8 cellular contexts compared by ENCODE assay signal in genomic region chr7:121395494-121395960, GRCh38. TPM values are rescaled to one million over a fixed set of nuclear protein-coding genes. Genes with fewer than 3 reads are reported as not detected.
DNase-seq lines count a peak whose midpoint lies in the region; ATAC-seq, FAIRE-seq and TF ChIP-seq lines count a peak whose summit lies in the region.

No MANE protein-coding gene starts in this region.

- no peaks in the 10 kb centered on the region for H3K27me3 ChIP-seq in SJCRH30
- no peaks in the 10 kb centered on the region for H3K27me3 ChIP-seq in astrocyte (ENCODE audit: insufficient read depth, low read length)

- H3K27me3 Mint-ChIP-seq in astrocyte (ENCODE audit: low read depth, unreplicated experiment): no peaks in the 10 kb centered on the region
- H3K27me3 Mint-ChIP-seq in immature natural killer cell (ENCODE audit: low read depth in 3 of 3): peaks cover 0 to 4% (median 1%) of the 10 kb centered on the region in 3 donors

- peaks cover 39% of the 10 kb centered on the region for H4K20me1 ChIP-seq in astrocyte (ENCODE audit: insufficient read depth, low read length)

- H3K4me1 Mint-ChIP-seq in astrocyte (ENCODE audit: low read depth, unreplicated experiment) (peaks cover 5% of the 10 kb centered on the region), immature natural killer cell (peaks cover 23 to 58% of the 10 kb centered on the region in 2 donors)

- peak overlapping the region; percentile 57 for H2AFZ ChIP-seq in astrocyte (ENCODE audit: low read depth, low read length)

- H3K4me2 ChIP-seq in astrocyte (ENCODE audit: low read length): peak overlapping the region; percentile 95

- DNase-seq in SJCRH30 (peak; percentile 36 to 57), astrocyte (ENCODE audit: low read depth) (no peak), immature natural killer cell (no peak), GM03348 (ENCODE audit: low spot score) (no peak)
- DNase-seq in stimulated activated CD4-positive, alpha-beta T cell treated with anti-CD3 and anti-CD28 coated beads, Interleukin-1b, Interleukin-23, amount 100 ng/mL, for 48 hours: peak; percentile 44

- H3K4me3 Mint-ChIP-seq in astrocyte (ENCODE audit: unreplicated experiment) (peak overlapping the region; percentile 94), immature natural killer cell (peak overlapping the region; percentile 86 to 91 (median 89))

- FAIRE-seq in astrocyte (lab: Jason Lieb, UNC): no peak

- ATAC-seq in GM19025 (IDR thresholded peaks at IDR 0.05; ENCODE audit: low read depth, unreplicated experiment) (peak; percentile 30), HG03280 (IDR thresholded peaks at IDR 0.05; ENCODE audit: unreplicated experiment) (peak; percentile 42)

- H3K36me3 Mint-ChIP-seq in astrocyte (ENCODE audit: low read depth, unreplicated experiment): peaks cover 4% of the 10 kb centered on the region
- peaks cover 4 to 9% (median 4%) of the 10 kb centered on the region in 3 donors for H3K36me3 Mint-ChIP-seq in immature natural killer cell

- TF ChIP-seq CTCF in C4-2B (conservative IDR thresholded peaks at IDR 0.05) (no peak), astrocyte (IDR thresholded peaks at IDR 0.05; ENCODE audit: insufficient read depth, low read depth, low read length) (no peak)

- H3K9ac ChIP-seq in astrocyte (ENCODE audit: low read length): peak overlapping the region; percentile 94

- peak overlapping the region; percentile 74 for H3K27ac ChIP-seq in C4-2B
- peak overlapping the region; percentile 83 for H3K27ac ChIP-seq in SJCRH30
- H3K27ac ChIP-seq in astrocyte (ENCODE audit: low read depth, low read length): peak overlapping the region; percentile 84

- no peaks in the 10 kb centered on the region for H3K9me3 ChIP-seq in SJCRH30 (replicated peaks)
- no peaks in the 10 kb centered on the region for H3K9me3 ChIP-seq in astrocyte (ENCODE audit: insufficient read depth, low read depth, low read length)

- peaks cover 53% of the 10 kb centered on the region for H3K79me2 ChIP-seq in astrocyte (ENCODE audit: insufficient read depth, low read length)

- H3K36me3 ChIP-seq in SJCRH30 (peaks cover 15% of the 10 kb centered on the region; the same call in 1 of the 2 replicates), astrocyte (ENCODE audit: insufficient read depth, low read length) (peaks cover 3% of the 10 kb centered on the region)

- H3K4me1 ChIP-seq in SJCRH30 (peaks cover 14% of the 10 kb centered on the region), astrocyte (ENCODE audit: insufficient read depth, low read length) (peaks cover 11% of the 10 kb centered on the region)

- H3K9me3 Mint-ChIP-seq in astrocyte (ENCODE audit: unreplicated experiment): no peaks in the 10 kb centered on the region
- no peaks in the 10 kb centered on the region for H3K9me3 Mint-ChIP-seq in immature natural killer cell

- H3K27ac Mint-ChIP-seq in astrocyte (ENCODE audit: unreplicated experiment) (peak overlapping the region; percentile 86), immature natural killer cell (peak overlapping the region; percentile 69 to 95 (median 84))

- H3K4me3 ChIP-seq in SJCRH30 (peak overlapping the region; percentile 87), astrocyte (ENCODE audit: insufficient read depth, low read depth, low read length) (peak overlapping the region; percentile 99)

RNA-seq across cellular contexts. Expression of gene FAM3C, which starts 0.6 kb away (rescaled TPM):
- total RNA-seq in SJCRH30 (2014; rRNA removed; shearing (Covaris generic)): 97.4 and 114 TPM in 2 replicates
- 61.0 and 71.8 TPM in 2 replicates for total RNA-seq in astrocyte
- polyA plus RNA-seq in immature natural killer cell: 10 to 100 TPM; 34.5 to 49.4 (median 48.1) TPM

Comparison
In these comparisons a context has a peak if more than half of its experiments do, and no peak if none do; other contexts are left out.
1. DNase-seq: peak in SJCRH30 (2 of 2) and stimulated activated CD4-positive, alpha-beta T cell treated with anti-CD3 and anti-CD28 coated beads, Interleukin-1b, Interleukin-23, amount 100 ng/mL, for 48 hours (single experiment); none in astrocyte (single experiment), immature natural killer cell (0 of 3) and GM03348 (single experiment).
2. Peak in every context shown above with its lines, with median percentiles within 50 percentile points of each other: H3K27ac ChIP-seq.